ENCODE assay signal across 13 cellular contexts in genomic region chr12:1309610-1310009, GRCh38.
"Had no signal": no experiment of that assay in that cellular context is flagged by ENCODE, and none has a peak within 500 bp of the region (broad histone marks: within the 10 kb centered on the region; RNA-seq: fewer than 3 reads in every experiment).

No MANE protein-coding gene starts in this region.

- H3K9me3 ChIP-seq: body of pancreas had no signal

- H3K27me3 ChIP-seq: body of pancreas had no signal

- H3K9ac ChIP-seq: parathyroid adenoma had no signal

- DNase-seq: activated CD4-positive, alpha-beta T cell treated with anti-CD3 and anti-CD28 coated beads, Interleukin-2, amount 50 U/mL, for 1 hour; activated effector memory CD4-positive, alpha-beta T cell treated with Interleukin-2 at 50 U/mL for 16 hours; activated T-cell treated with anti-CD3 and anti-CD28 coated beads for 4 hours; amniotic stem cell; body of pancreas; central memory CD4-positive, alpha-beta T cell; hippocampal formation; retina; stimulated activated CD4-positive, alpha-beta T cell treated with anti-CD3 and anti-CD28 coated beads, Interleukin-4, amount 100 ng/mL, for 4 hours had no signal

- H3K27ac Mint-ChIP-seq: WTC11 had no signal

- H3K9me3 Mint-ChIP-seq: activated naive CD4-positive, alpha-beta T cell treated with anti-CD3 and anti-CD28 coated beads, Interleukin-2, amount 50 U/mL, for 72 hours had no signal

- H3K27ac ChIP-seq: parathyroid adenoma had no signal

- H3K4me3 ChIP-seq: body of pancreas had no signal

- H3K4me3 Mint-ChIP-seq: WTC11 had no signal

- ATAC-seq: activated naive CD4-positive, alpha-beta T cell treated with anti-CD3 and anti-CD28 coated beads, Interleukin-2, amount 50 U/mL, for 72 hours; body of pancreas; esophagus mucosa; WTC11 had no signal

- H2AFZ ChIP-seq: parathyroid adenoma had no signal

- H3K79me2 ChIP-seq: parathyroid adenoma had no signal
